In the genomic region with DNA sequence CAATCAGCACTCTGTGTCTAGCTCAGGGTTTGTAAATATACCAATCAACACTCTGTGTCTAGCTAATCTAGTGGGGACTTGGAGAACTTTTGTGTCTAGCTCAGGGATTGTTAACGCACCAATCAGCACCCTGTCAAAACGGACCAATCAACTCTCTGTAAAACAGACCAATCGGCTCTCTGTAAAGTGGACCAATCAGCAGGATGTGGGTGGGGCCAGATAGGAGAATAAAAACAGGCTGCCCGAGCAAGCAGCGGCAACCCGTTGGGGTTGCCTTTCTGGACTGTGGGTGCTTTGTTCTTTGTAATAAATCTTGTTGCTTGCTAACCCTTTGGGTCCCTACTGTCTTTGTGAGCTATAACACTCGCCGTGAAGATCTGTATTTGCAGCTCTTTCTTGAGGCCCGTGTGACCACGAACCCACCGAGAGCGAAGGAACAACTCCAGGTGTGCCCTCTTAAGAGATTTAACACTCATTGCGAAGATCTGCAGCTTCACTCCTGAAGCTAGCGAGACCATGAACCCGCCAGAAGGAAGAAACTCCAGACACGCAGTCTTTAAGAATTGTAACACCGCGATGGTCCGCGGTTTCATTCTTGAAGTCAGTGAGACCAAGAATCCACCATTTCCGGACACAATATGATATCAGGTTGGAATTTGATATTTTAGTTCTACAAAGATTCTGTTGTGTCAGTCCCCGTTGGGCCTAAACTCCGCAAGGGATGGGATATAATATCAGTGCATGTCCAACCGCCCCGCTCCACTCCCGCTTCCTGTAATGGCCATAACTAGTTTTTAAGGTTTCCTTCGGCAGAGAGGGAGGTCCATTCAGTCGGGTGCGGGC, we compare ENCODE assay signal across 8 cellular contexts. TPM values are rescaled to one million over a fixed set of nuclear protein-coding genes. Genes with fewer than 3 reads are reported as not detected.
DNase-seq lines count a peak whose midpoint lies in the region; ATAC-seq and TF ChIP-seq lines count a peak whose summit lies in the region.

No MANE protein-coding gene starts in this region.

- H3K4me3 Mint-ChIP-seq in CD4-positive, CD25-positive, alpha-beta regulatory T cell = peak overlapping the region; percentile 93 to 99 (median 97)
- H3K4me3 Mint-ChIP-seq in endodermal cell (peak overlapping the region; percentile 88), osteocyte (ENCODE audit: unreplicated experiment) (peak overlapping the region; percentile 99)

- H3K4me2 ChIP-seq in OCI-LY3 (ENCODE audit: low read length) = peak overlapping the region; percentile 74

- DNase-seq in CD4-positive, CD25-positive, alpha-beta regulatory T cell = no peak
- DNase-seq in endodermal cell (no peak), osteocyte (ENCODE audit: extremely low spot score, unreplicated experiment) (no peak), NCI-H1694 (lab: John Stamatoyannopoulos, UW) (no peak), foreskin melanocyte (no peak)
- no peak for DNase-seq in NK-92 treated with Interleukin-12 subunit alpha and Interleukin-12 subunit beta, amount 100 ng/mL, for 24 hours (lab: John Stamatoyannopoulos, UW)

- TF ChIP-seq CTCF in OCI-LY3 (IDR thresholded peaks at IDR 0.05; ENCODE audit: low read depth, low read length) (no peak), endodermal cell (conservative IDR thresholded peaks at IDR 0.05) (no peak), osteocyte (IDR thresholded peaks at IDR 0.05) (no peak)

- peaks cover 8% of the 10 kb centered on the region for H3K27me3 Mint-ChIP-seq in CD4-positive, CD25-positive, alpha-beta regulatory T cell
- H3K27me3 Mint-ChIP-seq in endodermal cell (ENCODE audit: insufficient read depth) = no peaks in the 10 kb centered on the region
- peaks cover 3% of the 10 kb centered on the region for H3K27me3 Mint-ChIP-seq in osteocyte (ENCODE audit: unreplicated experiment)

- peak overlapping the region; percentile 89 to 98 (median 91) for H3K27ac Mint-ChIP-seq in CD4-positive, CD25-positive, alpha-beta regulatory T cell
- H3K27ac Mint-ChIP-seq in endodermal cell (no peak overlapping the region), osteocyte (ENCODE audit: unreplicated experiment) (peak overlapping the region; percentile 97)

- peak overlapping the region; percentile 62 for H3K4me3 ChIP-seq in CD4-positive, CD25-positive, alpha-beta regulatory T cell (ENCODE audit: low read depth, low read length)
- peak overlapping the region; percentile 94 for H3K4me3 ChIP-seq in OCI-LY3 (ENCODE audit: low read length)
- H3K4me3 ChIP-seq in endodermal cell (ENCODE audit: low read length) = peak overlapping the region; percentile 89

- ATAC-seq in CD4-positive, CD25-positive, alpha-beta regulatory T cell (ENCODE audit: low read depth in 2 of 2) = no peak
- ATAC-seq in HG03139 (IDR thresholded peaks at IDR 0.05; ENCODE audit: unreplicated experiment) = no peak

- peaks cover 4% of the 10 kb centered on the region for H3K36me3 Mint-ChIP-seq in CD4-positive, CD25-positive, alpha-beta regulatory T cell
- no peaks in the 10 kb centered on the region for H3K36me3 Mint-ChIP-seq in endodermal cell (ENCODE audit: low read depth)
- H3K36me3 Mint-ChIP-seq in osteocyte (ENCODE audit: unreplicated experiment) = peaks cover 6% of the 10 kb centered on the region

- peaks cover 5% of the 10 kb centered on the region for H3K36me3 ChIP-seq in CD4-positive, CD25-positive, alpha-beta regulatory T cell (ENCODE audit: control insufficient read depth, insufficient read depth, low read length)
- H3K36me3 ChIP-seq in OCI-LY3 (replicated peaks; ENCODE audit: low read depth, low read length) (peaks cover 2% of the 10 kb centered on the region), endodermal cell (ENCODE audit: control insufficient read depth, insufficient read depth, low read length) (no peaks in the 10 kb centered on the region)

- peaks cover 15 to 44% (median 28%) of the 10 kb centered on the region in 4 donors for H3K4me1 Mint-ChIP-seq in CD4-positive, CD25-positive, alpha-beta regulatory T cell
- H3K4me1 Mint-ChIP-seq in endodermal cell (peaks cover 43% of the 10 kb centered on the region), osteocyte (ENCODE audit: unreplicated experiment) (peaks cover 10% of the 10 kb centered on the region)

- peak overlapping the region; percentile 91 for H3K9ac ChIP-seq in OCI-LY3 (ENCODE audit: low read length)
- H3K9ac ChIP-seq in endodermal cell (ENCODE audit: extremely low read depth, low read length, poor library complexity, severe bottlenecking) = no peak overlapping the region

- H3K9me3 ChIP-seq in CD4-positive, CD25-positive, alpha-beta regulatory T cell (ENCODE audit: control insufficient read depth in 2 of 2, low read length in 2 of 2) = no peaks in the 10 kb centered on the region
- H3K9me3 ChIP-seq in OCI-LY3 (ENCODE audit: insufficient read depth, low read length) (no peaks in the 10 kb centered on the region), endodermal cell (ENCODE audit: control insufficient read depth, low read length) (peaks cover 7% of the 10 kb centered on the region)

- H3K27ac ChIP-seq in CD4-positive, CD25-positive, alpha-beta regulatory T cell (ENCODE audit: insufficient read depth, low read length, poor library complexity, severe bottlenecking) = peak overlapping the region; percentile 72
- H3K27ac ChIP-seq in OCI-LY3 (ENCODE audit: low read length) (0 out of 2 replicates have a peak overlapping the region, but pooled peaks have one; percentile 22), endodermal cell (ENCODE audit: low read depth, low read length) (no peak overlapping the region)

- H4K20me1 ChIP-seq in OCI-LY3 (ENCODE audit: insufficient read depth, low read length) = no peaks in the 10 kb centered on the region

- peak overlapping the region; percentile 93 for H2AFZ ChIP-seq in OCI-LY3 (ENCODE audit: low read depth, low read length)

- no peaks in the 10 kb centered on the region for H3K27me3 ChIP-seq in CD4-positive, CD25-positive, alpha-beta regulatory T cell (ENCODE audit: control insufficient read depth, insufficient read depth, low read length)
- H3K27me3 ChIP-seq in OCI-LY3 (ENCODE audit: low read depth, low read length) (no peaks in the 10 kb centered on the region), endodermal cell (ENCODE audit: control insufficient read depth, insufficient read depth, low read length, poor library complexity, severe bottlenecking) (no peaks in the 10 kb centered on the region)

- H3K9me3 Mint-ChIP-seq in CD4-positive, CD25-positive, alpha-beta regulatory T cell = peaks cover 0 to 2% (median 0%) of the 10 kb centered on the region in 7 donors
- peaks cover 9% of the 10 kb centered on the region for H3K9me3 Mint-ChIP-seq in endodermal cell
- no peaks in the 10 kb centered on the region for H3K9me3 Mint-ChIP-seq in osteocyte (ENCODE audit: unreplicated experiment)

- H3K79me2 ChIP-seq in OCI-LY3 (ENCODE audit: low read length) = peaks cover 11% of the 10 kb centered on the region

- peaks cover 17% of the 10 kb centered on the region for H3K4me1 ChIP-seq in CD4-positive, CD25-positive, alpha-beta regulatory T cell (ENCODE audit: control insufficient read depth, insufficient read depth, low read length, poor library complexity, severe bottlenecking)
- H3K4me1 ChIP-seq in OCI-LY3 (ENCODE audit: low read length) (peaks cover 15% of the 10 kb centered on the region), endodermal cell (ENCODE audit: control insufficient read depth, insufficient read depth, low read length) (peaks cover 13% of the 10 kb centered on the region)

- WGBS in endodermal cell (ENCODE audit: insufficient coverage in 1 of 2, insufficient read length in 1 of 2), 2 experiments = 90 to 95% methylated on average over 28 to 29 of the region's 29 CpGs

RNA-seq across cellular contexts. Expression of a gene that starts 0.7 kb away (rescaled TPM):
- 12.5 TPM for total RNA-seq in CD4-positive, CD25-positive, alpha-beta regulatory T cell
- polyA plus RNA-seq in CD4-positive, CD25-positive, alpha-beta regulatory T cell = 10 to 100 TPM; 10.7 to 16.2 (median 12.5) TPM
- total RNA-seq in endodermal cell (10 to 100 TPM in 1 of 2 donors, 1 to 10 TPM in 1; 9.3 to 11.6 TPM), osteocyte (9.7 and 10.8 TPM in 2 replicates)
- 9.6 TPM for polyA plus RNA-seq in endodermal cell (2013, experiment 1 of 2)
- polyA plus RNA-seq in endodermal cell (2013, experiment 2 of 2) = 8.2 TPM

RNA-seq across cellular contexts. Expression of a gene that starts 32.0 kb away (rescaled TPM):
- total RNA-seq in CD4-positive, CD25-positive, alpha-beta regulatory T cell = 38.2 TPM
- 10 to 100 TPM; 28.0 to 38.5 (median 35.8) TPM for polyA plus RNA-seq in CD4-positive, CD25-positive, alpha-beta regulatory T cell
- total RNA-seq in endodermal cell (10 to 100 TPM; 66.7 to 67.6 TPM), osteocyte (26.9 and 31.6 TPM in 2 replicates)
- 31.1 TPM for polyA plus RNA-seq in endodermal cell (2013, experiment 1 of 2)
- polyA plus RNA-seq in endodermal cell (2013, experiment 2 of 2) = 26.1 TPM

RNA-seq across cellular contexts. Expression of a gene that starts 47.7 kb away (rescaled TPM):
- 10.7 TPM for total RNA-seq in CD4-positive, CD25-positive, alpha-beta regulatory T cell
- 10 to 100 TPM; 22.6 to 30.5 (median 26.7) TPM for polyA plus RNA-seq in CD4-positive, CD25-positive, alpha-beta regulatory T cell
- 10 to 100 TPM; 24.0 to 26.3 TPM for total RNA-seq in endodermal cell
- polyA plus RNA-seq in endodermal cell (2013, experiment 1 of 2) = 30.1 TPM
- 25.0 TPM for polyA plus RNA-seq in endodermal cell (2013, experiment 2 of 2)
- 27.7 TPM in 2 replicates for total RNA-seq in osteocyte
